In genomic region chr13:40084934-40085333, GRCh38 we compare ENCODE assay signal across 24 cellular contexts.
DNase-seq lines count a peak whose midpoint lies in the region; ATAC-seq, FAIRE-seq and TF ChIP-seq lines count a peak whose summit lies in the region.
"Had no signal": no experiment of that assay in that cellular context is flagged by ENCODE, and none has a peak within 500 bp of the region (broad histone marks: within the 10 kb centered on the region; RNA-seq: fewer than 3 reads in every experiment).

No MANE protein-coding gene starts in this region.

- dilution Hi-C loops in endothelial cell of umbilical vein (cut with MboI; ENCODE audit: extremely low pct_ligation_motif_present, low sequenced_read_pairs), result no loop called here

- H3K27me3 ChIP-seq in breast epithelium (no peaks in the 10 kb centered on the region), endothelial cell of umbilical vein (ENCODE audit: control insufficient read depth in 2 of 2, insufficient read depth in 2 of 2, low read length in 2 of 2) (no peaks in the 10 kb centered on the region), right lobe of liver (no peaks in the 10 kb centered on the region)
- H3K27me3 ChIP-seq: BLaER1 treated with 17β-estradiol and CSF1 and Interleukin-3, amounts not matched to agents 10 nM and 100 nM had no signal

- H3K4me3 ChIP-seq in breast epithelium (no peak overlapping the region), HEK293 (ENCODE audit: low read depth, low read length) (no peak overlapping the region), endothelial cell of umbilical vein (replicated peaks in 1 of 3; ENCODE audit: insufficient read depth in 1 of 3, low read depth in 1 of 3, low read length in 3 of 3) (no peak overlapping the region), right lobe of liver (no peak overlapping the region)
- H3K4me3 ChIP-seq: A549; BLaER1 treated with 17β-estradiol and CSF1 and Interleukin-3, amounts not matched to agents 10 nM and 100 nM had no signal

- H3K36me3 ChIP-seq in breast epithelium (no peaks in the 10 kb centered on the region), HEK293 (ENCODE audit: control insufficient read depth in 2 of 2, insufficient read depth in 1 of 2, low read length in 2 of 2) (no peaks in the 10 kb centered on the region), endothelial cell of umbilical vein (ENCODE audit: control insufficient read depth in 2 of 2, extremely low read depth in 1 of 2, insufficient read depth in 2 of 2, low read length in 2 of 2) (no peaks in the 10 kb centered on the region), right lobe of liver (peaks cover 0 to 3% (median 0%) of the 10 kb centered on the region in 4 donors)
- H3K36me3 ChIP-seq: BLaER1 treated with 17β-estradiol and CSF1 and Interleukin-3, amounts not matched to agents 10 nM and 100 nM had no signal

- peaks cover 24% of the 10 kb centered on the region for H3K4me1 Mint-ChIP-seq in MCF 10A (ENCODE audit: insufficient read depth, unreplicated experiment)
- peaks cover 4% of the 10 kb centered on the region for H3K4me1 Mint-ChIP-seq in activated T-helper 2 cell treated with anti-CD3 and anti-CD28 coated beads, Interferon-gamma antibody, Interleukin-2, Interleukin-4, amounts not matched to agents 10 μg/mL and 5 μg/mL and 100 μg/mL, durations not matched to agents 14 hours and 24 hours and 36 hours (ENCODE audit: low read depth)
- H3K4me1 Mint-ChIP-seq: B cell had no signal

- no peaks in the 10 kb centered on the region for H3K9me1 ChIP-seq in endothelial cell of umbilical vein (replicated peaks; ENCODE audit: control insufficient read depth, extremely low read depth, insufficient read depth, low read length)

- no peaks in the 10 kb centered on the region for H4K20me1 ChIP-seq in endothelial cell of umbilical vein (replicated peaks; ENCODE audit: control insufficient read depth, extremely low read depth, insufficient read depth, low read length)
- H4K20me1 ChIP-seq: BLaER1 treated with 17β-estradiol and CSF1 and Interleukin-3, amounts not matched to agents 10 nM and 100 nM had no signal

- H3K27ac Mint-ChIP-seq in MCF 10A (ENCODE audit: low read depth, unreplicated experiment), result peak overlapping the region; percentile 67
- H3K27ac Mint-ChIP-seq in activated T-helper 2 cell treated with anti-CD3 and anti-CD28 coated beads, Interferon-gamma antibody, Interleukin-2, Interleukin-4, amounts not matched to agents 10 μg/mL and 5 μg/mL and 100 μg/mL, durations not matched to agents 14 hours and 24 hours and 36 hours, result no peak overlapping the region
- H3K27ac Mint-ChIP-seq: B cell; CD4-positive, alpha-beta T cell; CD8-positive, alpha-beta T cell had no signal

- intact Hi-C loops in MCF 10A (cut with micrococcal nuclease) (no loop called here), breast epithelium (cut with DNase I; ENCODE audit: low total_unique reads) (no loop called here), endothelial cell of umbilical vein (cut with micrococcal nuclease) (loop anchor here (5.0 kb wide), 2 partner anchors 582 to 597 kb away; partner anchors contain the start of gene FOXO1), right lobe of liver (cut with DNase I) (no loop called here)
- intact Hi-C loops in activated T-helper 2 cell treated with anti-CD3 and anti-CD28 coated beads, Interferon-gamma antibody, Interleukin-2, Interleukin-4, amounts not matched to agents 10 μg/mL and 5 μg/mL and 100 μg/mL, durations not matched to agents 14 hours and 24 hours and 36 hours (cut with micrococcal nuclease), result no loop called here

- CTCF ChIA-PET in MCF 10A (lab: Yijun Ruan, JAX), result interaction anchor here (0.6 to 1.3 kb wide), 4 partner anchors 9 to 599 kb away, joined by 4 to 5 read pairs (median 4); no protein-coding TSS in a partner anchor
- CTCF ChIA-PET in HEK293 (lab: Yijun Ruan, JAX), result no interaction called here
- CTCF ChIA-PET in endothelial cell of umbilical vein (lab: Charles Lee), result interaction anchor here (1.0 to 1.6 kb wide), 2 partner anchors 12 to 90 kb away, joined by 3 to 4 read pairs; no protein-coding TSS in a partner anchor

- no peaks in the 10 kb centered on the region for H3K79me2 ChIP-seq in endothelial cell of umbilical vein (ENCODE audit: control insufficient read depth, insufficient read depth, low read length)

- TF ChIP-seq CTCF in MCF 10A (IDR thresholded peaks at IDR 0.05; ENCODE audit: unreplicated experiment) (no peak), breast epithelium (IDR thresholded peaks at IDR 0.05) (no peak), HEK293 (tag by site-specific recombination; IDR thresholded peaks at IDR 0.05) (no peak), endothelial cell of umbilical vein (IDR thresholded peaks at IDR 0.05; ENCODE audit: extremely low read depth in 1 of 2, insufficient read depth in 1 of 2, low read depth in 1 of 2, low read length in 2 of 2) (no peak), right lobe of liver (IDR thresholded peaks at IDR 0.05) (no peak)

- H3K9me3 Mint-ChIP-seq in MCF 10A (ENCODE audit: unreplicated experiment), result no peaks in the 10 kb centered on the region
- H3K9me3 Mint-ChIP-seq in activated T-helper 2 cell treated with anti-CD3 and anti-CD28 coated beads, Interferon-gamma antibody, Interleukin-2, Interleukin-4, amounts not matched to agents 10 μg/mL and 5 μg/mL and 100 μg/mL, durations not matched to agents 14 hours and 24 hours and 36 hours, result no peaks in the 10 kb centered on the region
- H3K9me3 Mint-ChIP-seq: CD8-positive, alpha-beta T cell had no signal

- peak; percentile 47 for FAIRE-seq in endothelial cell of umbilical vein (lab: Jason Lieb, UNC)
- FAIRE-seq: A549, D721Med, G401.6, GM12891, GM19239 had no signal

- DNase-seq in MCF 10A (ENCODE audit: unreplicated experiment) (no peak), breast epithelium (ENCODE audit: low spot score in 2 of 2) (no peak), endothelial cell of umbilical vein (ENCODE audit: low read depth, low spot score) (peak; percentile 86), right lobe of liver (no peak)
- no peak for DNase-seq in activated T-helper 2 cell treated with anti-CD3 and anti-CD28 coated beads, Interferon-gamma antibody, Interleukin-2, Interleukin-4, amounts not matched to agents 10 μg/mL and 5 μg/mL and 100 μg/mL, durations not matched to agents 14 hours and 24 hours and 36 hours (ENCODE audit: low spot score)
- DNase-seq: AML-193; Caco-2; Calu3; CD4-positive, alpha-beta T cell; CD8-positive, alpha-beta T cell; DMS79 treated with DMSO at 0.1 percent for 48 hours; GF-D8 had no signal

- H3K9me3 ChIP-seq in breast epithelium (no peaks in the 10 kb centered on the region), HEK293 (ENCODE audit: control insufficient read depth, insufficient read depth, low read depth, low read length) (no peaks in the 10 kb centered on the region), endothelial cell of umbilical vein (replicated peaks; ENCODE audit: control insufficient read depth, insufficient read depth, low read length) (no peaks in the 10 kb centered on the region), right lobe of liver (peaks cover 0 to 5% (median 0%) of the 10 kb centered on the region in 4 donors)
- H3K9me3 ChIP-seq: A549, Caco-2 had no signal

- H3K27ac ChIP-seq in breast epithelium (no peak overlapping the region), HEK293 (ENCODE audit: extremely low read depth, low read depth, low read length) (no peak overlapping the region), endothelial cell of umbilical vein (ENCODE audit: insufficient read depth, low read depth, low read length) (no peak overlapping the region), right lobe of liver (no peak overlapping the region)
- H3K27ac ChIP-seq: 22Rv1; A549; BLaER1 treated with 17β-estradiol and CSF1 and Interleukin-3, amounts not matched to agents 10 nM and 100 nM; C4-2B had no signal

- no peak overlapping the region for H3K9ac ChIP-seq in endothelial cell of umbilical vein (replicated peaks; ENCODE audit: extremely low read depth, insufficient read depth, low read length)
- H3K9ac ChIP-seq: BLaER1 treated with 17β-estradiol and CSF1 and Interleukin-3, amounts not matched to agents 10 nM and 100 nM had no signal

- ATAC-seq in right lobe of liver, result peak in 3 of 4 donors; percentile 29 to 55 (median 34)
- ATAC-seq in HG02885 (IDR thresholded peaks at IDR 0.05; ENCODE audit: poor library complexity, unreplicated experiment), result no peak
- no peak for ATAC-seq in esophagus mucosa
- ATAC-seq: A549; CD8-positive, alpha-beta T cell had no signal

- no peak overlapping the region for H3K4me3 Mint-ChIP-seq in MCF 10A (ENCODE audit: unreplicated experiment)
- H3K4me3 Mint-ChIP-seq in activated T-helper 2 cell treated with anti-CD3 and anti-CD28 coated beads, Interferon-gamma antibody, Interleukin-2, Interleukin-4, amounts not matched to agents 10 μg/mL and 5 μg/mL and 100 μg/mL, durations not matched to agents 14 hours and 24 hours and 36 hours (ENCODE audit: low read depth), result no peak overlapping the region
- H3K4me3 Mint-ChIP-seq: B cell; CD4-positive, alpha-beta T cell; CD8-positive, alpha-beta T cell had no signal

- POLR2A ChIA-PET in MCF 10A (lab: Yijun Ruan, JAX) (interaction anchor here (0.9 to 1.4 kb wide), 3 partner anchors 18 to 64 kb away, joined by 3 to 4 read pairs (median 3); no protein-coding TSS in a partner anchor), HEK293 (lab: Yijun Ruan, JAX) (no interaction called here), endothelial cell of umbilical vein (lab: Charles Lee) (no interaction called here)

- H3K36me3 Mint-ChIP-seq in MCF 10A (ENCODE audit: insufficient read depth, unreplicated experiment), result no peaks in the 10 kb centered on the region
- no peaks in the 10 kb centered on the region for H3K36me3 Mint-ChIP-seq in activated T-helper 2 cell treated with anti-CD3 and anti-CD28 coated beads, Interferon-gamma antibody, Interleukin-2, Interleukin-4, amounts not matched to agents 10 μg/mL and 5 μg/mL and 100 μg/mL, durations not matched to agents 14 hours and 24 hours and 36 hours (ENCODE audit: low read depth)
- H3K36me3 Mint-ChIP-seq: CD8-positive, alpha-beta T cell had no signal

- BruUV-seq in MCF 10A (replicated peaks; lab: Mats Ljungman, UMichigan) (no TSS peak), endothelial cell of umbilical vein (replicated peaks; lab: Mats Ljungman, UMichigan) (no TSS peak)

- H3K4me1 ChIP-seq in breast epithelium, result no peaks in the 10 kb centered on the region
- H3K4me1 ChIP-seq in HEK293 (ENCODE audit: control insufficient read depth, insufficient read depth, low read length), result no peaks in the 10 kb centered on the region
- H3K4me1 ChIP-seq in endothelial cell of umbilical vein (ENCODE audit: control insufficient read depth, extremely low read depth, insufficient read depth, low read length), result peaks cover 11% of the 10 kb centered on the region
- no peaks in the 10 kb centered on the region for H3K4me1 ChIP-seq in right lobe of liver
- H3K4me1 ChIP-seq: A549; BLaER1 treated with 17β-estradiol and CSF1 and Interleukin-3, amounts not matched to agents 10 nM and 100 nM had no signal

- H3K4me2 ChIP-seq in endothelial cell of umbilical vein (ENCODE audit: insufficient read depth, low read length), result no peak overlapping the region
- H3K4me2 ChIP-seq: A549; BLaER1 treated with 17β-estradiol and CSF1 and Interleukin-3, amounts not matched to agents 10 nM and 100 nM had no signal

- no peaks in the 10 kb centered on the region for H3K27me3 Mint-ChIP-seq in MCF 10A (ENCODE audit: insufficient read depth, unreplicated experiment)
- peaks cover 3% of the 10 kb centered on the region for H3K27me3 Mint-ChIP-seq in activated T-helper 2 cell treated with anti-CD3 and anti-CD28 coated beads, Interferon-gamma antibody, Interleukin-2, Interleukin-4, amounts not matched to agents 10 μg/mL and 5 μg/mL and 100 μg/mL, durations not matched to agents 14 hours and 24 hours and 36 hours (ENCODE audit: low read depth)
- H3K27me3 Mint-ChIP-seq: B cell; CD4-positive, alpha-beta T cell had no signal

- WGBS in right lobe of liver (ENCODE audit: insufficient coverage, low coverage, low lambda C conversion rate, missing lambda C conversion rate), result 58% methylated on average over 2 of the region's 2 CpGs

- no peak for TF ChIP-seq POLR2A in breast epithelium (IDR thresholded peaks at IDR 0.05)
- TF ChIP-seq POLR2A in endothelial cell of umbilical vein (IDR thresholded peaks at IDR 0.05; ENCODE audit: low read depth, low read length), result no peak
- TF ChIP-seq POLR2A in right lobe of liver (IDR thresholded peaks at IDR 0.05), result no peak

- H2AFZ ChIP-seq in endothelial cell of umbilical vein (ENCODE audit: low read depth, low read length), result no peak overlapping the region

Comparison
In these comparisons a context has a peak if more than half of its experiments do, and no peak if none do; other contexts are left out.
1. ATAC-seq: peak in right lobe of liver (3 of 4); none in HG02885 (single experiment) and esophagus mucosa (single experiment).